Comparison of ENCODE assay signal across 8 cellular contexts in genomic region chr22:30602049-30602448, GRCh38. TPM values are rescaled to one million over a fixed set of nuclear protein-coding genes. Genes with fewer than 3 reads are reported as not detected.
A peak's percentile ranks its signal among the peaks of the same experiment; 100 is the strongest.
DNase-seq lines count a peak whose midpoint lies in the region; ATAC-seq and TF ChIP-seq lines count a peak whose summit lies in the region.

No MANE protein-coding gene starts in this region.

- no peaks in the 10 kb centered on the region for H4K20me1 ChIP-seq in hepatocyte (ENCODE audit: insufficient read depth, poor library complexity, severe bottlenecking)

- peaks cover 14% of the 10 kb centered on the region for H3K4me1 ChIP-seq in CD4-positive, CD25-positive, alpha-beta regulatory T cell (ENCODE audit: control insufficient read depth, insufficient read depth, low read length, poor library complexity, severe bottlenecking)
- H3K4me1 ChIP-seq in hepatocyte (ENCODE audit: insufficient read depth), result peaks cover 12% of the 10 kb centered on the region
- H3K4me1 ChIP-seq in prostate gland (replicated peaks), result no peaks in the 10 kb centered on the region

- H3K4me3 Mint-ChIP-seq in CD4-positive, CD25-positive, alpha-beta regulatory T cell, result no peak overlapping the region

- H3K9me3 ChIP-seq in CD4-positive, CD25-positive, alpha-beta regulatory T cell (ENCODE audit: control insufficient read depth in 2 of 2, low read length in 2 of 2), result no peaks in the 10 kb centered on the region
- H3K9me3 ChIP-seq in hepatocyte (ENCODE audit: low read depth) (no peaks in the 10 kb centered on the region), prostate gland (no peaks in the 10 kb centered on the region)

- no peak overlapping the region for H2AFZ ChIP-seq in hepatocyte

- H3K27me3 Mint-ChIP-seq in CD4-positive, CD25-positive, alpha-beta regulatory T cell, result peaks cover 13% of the 10 kb centered on the region

- peak in 1 of 2 donors; percentile 38 for ATAC-seq in CD4-positive, CD25-positive, alpha-beta regulatory T cell (ENCODE audit: low read depth in 2 of 2)
- ATAC-seq in HG02852 (IDR thresholded peaks at IDR 0.05; ENCODE audit: unreplicated experiment), result no peak
- no peak for ATAC-seq in GM18511 (IDR thresholded peaks at IDR 0.05; ENCODE audit: unreplicated experiment)

- no peaks in the 10 kb centered on the region for H3K9me2 ChIP-seq in hepatocyte (replicated peaks; ENCODE audit: insufficient read depth)

- DNase-seq in CD4-positive, CD25-positive, alpha-beta regulatory T cell, result peak in 2 of 3 donors; percentile 26 to 55
- DNase-seq in HFF-Myc (ENCODE audit: extremely low read depth, low read depth) (no peak), SKM-1 (lab: John Stamatoyannopoulos, UW; ENCODE audit: unreplicated experiment) (peak; percentile 62), hepatocyte (ENCODE audit: low spot score) (peak; percentile 46), prostate gland (ENCODE audit: low spot score) (no peak), cardiac septum (ENCODE audit: low spot score) (no peak)

- 69% methylated on average over 3 of the region's 3 CpGs for WGBS in hepatocyte (ENCODE audit: low lambda C conversion rate, missing lambda C conversion rate)
- 55% methylated on average over 3 of the region's 3 CpGs for whole genome bisulfite sequencing in prostate gland

- no peaks in the 10 kb centered on the region for H3K36me3 Mint-ChIP-seq in CD4-positive, CD25-positive, alpha-beta regulatory T cell

- no peak overlapping the region for H3K4me2 ChIP-seq in hepatocyte

- H3K9me3 Mint-ChIP-seq in CD4-positive, CD25-positive, alpha-beta regulatory T cell, result peaks cover 0 to under 1% (median 0%) of the 10 kb centered on the region in 7 donors

- no peak for TF ChIP-seq POLR2A in prostate gland (IDR thresholded peaks at IDR 0.05)

- H3K27me3 ChIP-seq in CD4-positive, CD25-positive, alpha-beta regulatory T cell (ENCODE audit: control insufficient read depth, insufficient read depth, low read length), result no peaks in the 10 kb centered on the region
- no peaks in the 10 kb centered on the region for H3K27me3 ChIP-seq in hepatocyte
- no peaks in the 10 kb centered on the region for H3K27me3 ChIP-seq in prostate gland (replicated peaks; ENCODE audit: insufficient read depth)

- peak; percentile 37 for TF ChIP-seq CTCF in HFF-Myc (IDR thresholded peaks at IDR 0.05; ENCODE audit: low read depth, low read length, missing control alignments)
- TF ChIP-seq CTCF in hepatocyte (IDR thresholded peaks at IDR 0.05; ENCODE audit: poor library complexity), result peak; percentile 41
- peak in 1 of 4 experiments; percentile 33 for TF ChIP-seq CTCF in prostate gland (IDR thresholded peaks at IDR 0.05)

- H3K36me3 ChIP-seq in CD4-positive, CD25-positive, alpha-beta regulatory T cell (ENCODE audit: control insufficient read depth, insufficient read depth, low read length), result no peaks in the 10 kb centered on the region
- H3K36me3 ChIP-seq in hepatocyte (replicated peaks; ENCODE audit: insufficient read depth, low read depth), result no peaks in the 10 kb centered on the region
- H3K36me3 ChIP-seq in prostate gland, result no peaks in the 10 kb centered on the region

- H3K27ac Mint-ChIP-seq in CD4-positive, CD25-positive, alpha-beta regulatory T cell, result no peak overlapping the region

- H3K27ac ChIP-seq in CD4-positive, CD25-positive, alpha-beta regulatory T cell (ENCODE audit: insufficient read depth, low read length, poor library complexity, severe bottlenecking), result no peak overlapping the region
- H3K27ac ChIP-seq in hepatocyte (no peak overlapping the region), prostate gland (no peak overlapping the region)

- peaks cover 0 to 17% (median 6%) of the 10 kb centered on the region in 4 donors for H3K4me1 Mint-ChIP-seq in CD4-positive, CD25-positive, alpha-beta regulatory T cell

- intact Hi-C loops in prostate gland (cut with DNase I), result no loop called here
- intact Hi-C loops in cardiac septum (cut with DNase I), result no loop called here

- H3K79me2 ChIP-seq in hepatocyte, result no peaks in the 10 kb centered on the region

- no peak overlapping the region for H3K4me3 ChIP-seq in CD4-positive, CD25-positive, alpha-beta regulatory T cell (ENCODE audit: low read depth, low read length)
- H3K4me3 ChIP-seq in HFF-Myc (replicated peaks; ENCODE audit: low read depth, low read length), result no peak overlapping the region
- H3K4me3 ChIP-seq in hepatocyte, result no peak overlapping the region
- no peak overlapping the region for H3K4me3 ChIP-seq in prostate gland

RNA-seq across cellular contexts. Expression of gene TCN2, which starts 4.9 kb away (rescaled TPM):
- 0.30 TPM for total RNA-seq in CD4-positive, CD25-positive, alpha-beta regulatory T cell
- 1 to 10 TPM in 2 of 4 donors, under 1 TPM in 2; 0.23 to 1.7 (median 0.99) TPM for polyA plus RNA-seq in CD4-positive, CD25-positive, alpha-beta regulatory T cell
- total RNA-seq in hepatocyte (26.2 and 28.8 TPM in 2 replicates), prostate gland (10 to 100 TPM; 16.7 to 40.7 TPM), cardiac septum (10.3 TPM)
- polyA plus RNA-seq in hepatocyte, result 35.5 and 39.3 TPM in 2 replicates

RNA-seq across cellular contexts. Expression of gene PES1, which starts 10.3 kb away (rescaled TPM):
- 38.2 TPM for total RNA-seq in CD4-positive, CD25-positive, alpha-beta regulatory T cell
- polyA plus RNA-seq in CD4-positive, CD25-positive, alpha-beta regulatory T cell, result 10 to 100 TPM; 35.2 to 47.9 (median 36.1) TPM
- total RNA-seq in hepatocyte (42.4 and 45.8 TPM in 2 replicates), prostate gland (10 to 100 TPM; 41.1 to 79.5 TPM), cardiac septum (28.1 TPM)
- polyA plus RNA-seq in hepatocyte, result 54.7 and 59.5 TPM in 2 replicates

RNA-seq across cellular contexts. Expression of gene GAL3ST1, which starts 27.6 kb away (rescaled TPM):
- 0.44 TPM for total RNA-seq in CD4-positive, CD25-positive, alpha-beta regulatory T cell
- under 1 TPM in 1 of 4 donors, not detected in 3; 0.49 TPM for polyA plus RNA-seq in CD4-positive, CD25-positive, alpha-beta regulatory T cell
- 11.4 and 13.0 TPM in 2 replicates for total RNA-seq in hepatocyte
- 17.1 and 25.5 TPM in 2 replicates for polyA plus RNA-seq in hepatocyte
- 1 to 10 TPM; 1.1 to 9.7 TPM for total RNA-seq in prostate gland
- 0.32 TPM for total RNA-seq in cardiac septum

RNA-seq across cellular contexts. Expression of gene SLC35E4, which starts 33.5 kb away (rescaled TPM):
- 14.5 TPM for total RNA-seq in CD4-positive, CD25-positive, alpha-beta regulatory T cell
- 1 to 10 TPM; 1.9 to 7.0 (median 4.1) TPM for polyA plus RNA-seq in CD4-positive, CD25-positive, alpha-beta regulatory T cell
- 1.4 and 3.1 TPM in 2 replicates for total RNA-seq in hepatocyte
- 5.5 and 5.8 TPM in 2 replicates for polyA plus RNA-seq in hepatocyte
- total RNA-seq in prostate gland, result 10 to 100 TPM in 1 of 2 donors, 1 to 10 TPM in 1; 4.6 to 10.5 TPM
- 4.2 TPM for total RNA-seq in cardiac septum

RNA-seq across cellular contexts. Expression of gene SEC14L6, which starts 55.5 kb away (rescaled TPM):
- not detected for total RNA-seq in CD4-positive, CD25-positive, alpha-beta regulatory T cell
- under 1 TPM in 1 of 4 donors, not detected in 3; 0.09 TPM for polyA plus RNA-seq in CD4-positive, CD25-positive, alpha-beta regulatory T cell
- 0.07 and 0.36 TPM in 2 replicates for total RNA-seq in hepatocyte
- 0.39 TPM in 1 of 2 replicates, not detected in the other for polyA plus RNA-seq in hepatocyte
- total RNA-seq in prostate gland, result 10 to 100 TPM in 1 of 2 donors, under 1 TPM in 1; 0.23 to 22.9 TPM
- 0.40 TPM for total RNA-seq in cardiac septum

Comparison
In these comparisons a context has a peak if more than half of its experiments do, and no peak if none do; other contexts are left out.
1. DNase-seq: peak in CD4-positive, CD25-positive, alpha-beta regulatory T cell (2 of 3), SKM-1 (single experiment) and hepatocyte (single experiment); none in HFF-Myc (single experiment), prostate gland (single experiment) and cardiac septum (single experiment).